ENCODE assay signal across 25 cellular contexts in the genomic region with DNA sequence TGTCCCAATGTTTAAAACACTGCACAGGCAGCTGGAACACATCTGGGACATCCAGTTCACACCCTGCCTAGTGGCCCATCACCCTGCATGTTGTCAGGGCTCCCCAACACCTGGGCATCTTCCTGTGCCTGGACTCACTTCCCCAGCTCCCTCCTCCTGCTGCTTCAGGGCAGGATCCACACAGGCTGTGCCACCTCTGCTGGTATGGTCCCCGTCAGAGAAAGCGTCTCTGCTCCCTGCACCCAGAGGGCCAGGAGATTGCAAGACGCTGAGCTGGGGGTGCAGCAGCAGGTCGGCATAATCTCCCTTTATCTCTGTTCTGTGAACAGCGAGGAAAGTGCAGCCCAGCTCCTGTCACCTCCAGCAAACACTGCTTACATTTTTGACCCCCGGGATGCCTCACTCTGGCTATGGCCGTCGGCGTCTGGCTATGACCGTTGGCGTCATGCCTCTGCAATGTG.
"Had no signal": no experiment of that assay in that cellular context is flagged by ENCODE, and none has a peak within 500 bp of the region (broad histone marks: within the 10 kb centered on the region; RNA-seq: fewer than 3 reads in every experiment).

No MANE protein-coding gene starts in this region.

- H3K9me3 Mint-ChIP-seq: activated CD4-positive, alpha-beta T cell treated with anti-CD3 and anti-CD28 coated beads, Interleukin-2, amount 10 ng/mL, durations not matched to agents 7 days and 5 days; activated naive CD8-positive, alpha-beta T cell treated with anti-CD3 and anti-CD28 coated beads, Interleukin-2, amount 50 U/mL, for 24 hours; naive thymus-derived CD8-positive, alpha-beta T cell; stimulated activated naive CD8-positive, alpha-beta T cell treated with anti-CD3 and anti-CD28 coated beads, Interleukin-15, Interleukin-2, amounts not matched to agents 100 ng/mL and 50 ng/mL, for 24 hours; T-helper 2 cell treated with Interferon-gamma antibody and Interleukin-4, amounts not matched to agents 5 μg/mL and 100 μg/mL, for 36 hours had no signal

- ATAC-seq: activated CD8-positive, alpha-beta T cell treated with anti-CD3 and anti-CD28 coated beads for 36 hours; activated naive CD8-positive, alpha-beta T cell treated with anti-CD3 and anti-CD28 coated beads, Interleukin-2, amount 50 U/mL, for 24 hours; gastroesophageal sphincter; naive thymus-derived CD8-positive, alpha-beta T cell; psoas muscle; right cardiac atrium; SK-N-SH treated with all-trans-retinoic acid at 6 μM for 48 hours had no signal

- H3K4me1 Mint-ChIP-seq: activated CD4-positive, alpha-beta T cell treated with anti-CD3 and anti-CD28 coated beads, Interleukin-2, amount 10 ng/mL, durations not matched to agents 7 days and 5 days; activated naive CD8-positive, alpha-beta T cell treated with anti-CD3 and anti-CD28 coated beads, Interleukin-2, amount 50 U/mL, for 24 hours; mesothelial cell of epicardium had no signal

- H3K27ac Mint-ChIP-seq: activated CD4-positive, alpha-beta T cell treated with anti-CD3 and anti-CD28 coated beads, Interleukin-2, amount 10 ng/mL, durations not matched to agents 7 days and 5 days; activated CD8-positive, alpha-beta T cell treated with anti-CD3 and anti-CD28 coated beads for 36 hours; activated naive CD8-positive, alpha-beta T cell treated with anti-CD3 and anti-CD28 coated beads, Interleukin-2, amount 50 U/mL, for 24 hours; mesothelial cell of epicardium; naive thymus-derived CD8-positive, alpha-beta T cell; stimulated activated naive CD8-positive, alpha-beta T cell treated with anti-CD3 and anti-CD28 coated beads, Interleukin-15, Interleukin-2, amounts not matched to agents 100 ng/mL and 50 ng/mL, for 24 hours; T-helper 2 cell treated with Interferon-gamma antibody and Interleukin-4, amounts not matched to agents 5 μg/mL and 100 μg/mL, for 36 hours had no signal

- H3K36me3 Mint-ChIP-seq: mesothelial cell of epicardium had no signal

- H3K27me3 ChIP-seq: gastroesophageal sphincter, left lung, ovary, transverse colon had no signal

- H3K36me3 ChIP-seq: ovary, suprapubic skin, transverse colon had no signal

- FAIRE-seq: colon, keratinocyte had no signal

- H3K4me3 Mint-ChIP-seq: activated CD4-positive, alpha-beta T cell treated with anti-CD3 and anti-CD28 coated beads, Interleukin-2, amount 10 ng/mL, durations not matched to agents 7 days and 5 days; activated CD8-positive, alpha-beta T cell treated with anti-CD3 and anti-CD28 coated beads for 36 hours; activated naive CD8-positive, alpha-beta T cell treated with anti-CD3 and anti-CD28 coated beads, Interleukin-2, amount 50 U/mL, for 24 hours; mesothelial cell of epicardium; naive thymus-derived CD8-positive, alpha-beta T cell; stimulated activated naive CD8-positive, alpha-beta T cell treated with anti-CD3 and anti-CD28 coated beads, Interleukin-15, Interleukin-2, amounts not matched to agents 100 ng/mL and 50 ng/mL, for 24 hours; T-helper 2 cell treated with Interferon-gamma antibody and Interleukin-4, amounts not matched to agents 5 μg/mL and 100 μg/mL, for 36 hours had no signal

- H3K4me3 ChIP-seq: dorsolateral prefrontal cortex, gastroesophageal sphincter, left lung, ovary, psoas muscle, suprapubic skin, transverse colon had no signal

- H3K4me1 ChIP-seq: psoas muscle, transverse colon had no signal

- H3K9me3 ChIP-seq: left lung, ovary, psoas muscle, suprapubic skin, transverse colon had no signal

- DNase-seq: activated CD4-positive, alpha-beta T cell treated with anti-CD3 and anti-CD28 coated beads, Interleukin-2, amount 10 ng/mL, durations not matched to agents 7 days and 5 days; activated CD4-positive, CD25-positive, alpha-beta regulatory T cell treated with anti-CD3 and anti-CD28 coated beads, Interleukin-2, amount 50 U/mL, for 72 hours; activated CD8-positive, alpha-beta T cell treated with anti-CD3 and anti-CD28 coated beads for 36 hours; activated naive CD4-positive, alpha-beta T cell treated with anti-CD3 and anti-CD28 coated beads, Interleukin-2, amount 50 U/mL, for 16 hours; activated naive CD8-positive, alpha-beta T cell treated with anti-CD3 and anti-CD28 coated beads, Interleukin-2, amount 50 U/mL, for 24 hours; caudate nucleus; psoas muscle; stimulated activated CD4-positive, alpha-beta T cell treated with anti-CD3 and anti-CD28 coated beads, Interleukin-12 subunit alpha, Interleukin-12 subunit beta, amount 100 ng/mL, for 4 hours; stimulated activated CD4-positive, alpha-beta T cell treated with anti-CD3 and anti-CD28 coated beads, Interleukin-4, amount 100 ng/mL, for 4 hours; transverse colon had no signal

- H3K27ac ChIP-seq: dorsolateral prefrontal cortex, epithelial cell of prostate, gastroesophageal sphincter, left lung, ovary, psoas muscle, suprapubic skin, transverse colon, VCaP had no signal
